Comparison of ENCODE assay signal across 11 cellular contexts in the genomic region with DNA sequence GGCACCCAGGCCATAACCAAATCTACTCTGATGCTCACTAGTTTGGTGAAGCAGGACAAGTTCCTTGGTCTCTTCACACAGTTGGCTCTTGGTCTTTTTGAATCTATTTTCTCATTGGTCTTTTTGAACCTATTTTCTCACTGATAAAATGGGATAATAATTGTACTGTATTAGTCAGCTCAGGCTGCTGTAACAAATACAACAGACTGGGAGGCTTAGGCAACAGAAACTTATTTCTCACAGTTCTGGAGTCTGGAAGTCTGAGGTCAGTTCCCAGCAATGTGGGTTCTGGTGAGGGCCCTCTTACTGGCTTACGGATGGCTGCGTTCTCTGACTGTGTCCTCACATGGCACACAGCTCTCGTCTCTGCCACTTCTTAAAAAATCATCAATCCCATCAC.
"Had no signal": no experiment of that assay in that cellular context is flagged by ENCODE, and none has a peak within 500 bp of the region (broad histone marks: within the 10 kb centered on the region; RNA-seq: fewer than 3 reads in every experiment).

No MANE protein-coding gene starts in this region.

- H3K4me1 ChIP-seq: HAP-1 had no signal

- ATAC-seq: GM23338, HCT116 had no signal

- H3K4me2 ChIP-seq: GM23338 had no signal

- H3K36me3 ChIP-seq: HAP-1 had no signal

- DNase-seq: GM23248, GOT3, H7, H9, HCEC 1CT, HFFc6 had no signal

- H2AFZ ChIP-seq: GM23248, GM23338 had no signal

- FAIRE-seq: H1, H54 had no signal

- H3K4me3 ChIP-seq: GM23248, GM23338, HAP-1 had no signal

- H3K9ac ChIP-seq: GM23248 had no signal

- H3K9me3 ChIP-seq: HAP-1 had no signal

- H3K27ac ChIP-seq: GM23248 had no signal
